8 cellular contexts compared by ENCODE assay signal in the genomic region with DNA sequence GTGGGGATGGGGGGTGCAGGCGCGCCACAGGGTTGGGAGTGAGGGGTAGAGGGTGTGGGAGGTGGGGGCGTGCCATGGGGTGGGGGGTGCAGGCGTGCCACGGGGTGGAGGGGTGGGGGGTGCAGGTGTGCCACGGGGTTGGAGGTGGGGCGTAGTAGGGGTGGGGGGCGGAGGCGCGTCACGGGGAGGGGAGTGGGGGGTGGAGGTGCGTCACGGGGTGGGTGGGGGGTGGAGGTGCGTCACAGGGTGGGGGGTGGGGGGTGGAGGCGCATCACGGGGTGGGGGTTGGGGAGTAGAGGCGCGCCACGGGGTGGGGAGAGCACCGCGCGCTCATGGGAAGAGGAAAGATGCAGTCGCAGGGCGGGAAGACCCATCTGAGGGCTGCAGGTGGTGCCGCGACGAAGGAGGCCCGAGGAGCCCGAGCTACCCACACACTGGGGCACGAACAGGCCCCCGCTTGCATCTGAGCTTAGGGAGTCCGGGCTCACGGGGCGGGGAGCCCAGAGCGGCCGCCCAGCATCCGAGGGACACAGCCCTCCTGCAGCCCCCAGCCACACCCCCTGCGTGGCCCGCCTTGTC. TPM values are rescaled to one million over a fixed set of nuclear protein-coding genes. Genes with fewer than 3 reads are reported as not detected.
DNase-seq lines count a peak whose midpoint lies in the region; ATAC-seq and TF ChIP-seq lines count a peak whose summit lies in the region.

No MANE protein-coding gene starts in this region.

- peaks cover 2 to 9% of the 10 kb centered on the region in 2 donors for H3K4me1 ChIP-seq in left lung

- DNase-seq in left lung = no peak
- DNase-seq in posterior vena cava (ENCODE audit: low spot score) = no peak
- no peak for DNase-seq in SW480 (ENCODE audit: low spot score)
- no peak for DNase-seq in cerebellar nuclear complex (lab: John Stamatoyannopoulos, UW)

- H3K9me3 Mint-ChIP-seq in activated T-helper 17 cell treated with anti-CD3 and anti-CD28 coated beads, Interleukin-2, amount 50 U/mL, for 72 hours = no peaks in the 10 kb centered on the region

- peak overlapping the region; percentile 52 for H3K4me3 ChIP-seq in GM12875 (ENCODE audit: low read depth, low read length)
- peak overlapping the region; percentile 11 to 34 for H3K4me3 ChIP-seq in left lung

- peaks cover 0 to 11% of the 10 kb centered on the region in 2 donors for H3K27me3 ChIP-seq in left lung

- ATAC-seq in HG03103 (IDR thresholded peaks at IDR 0.05; ENCODE audit: low read depth, unreplicated experiment) (peak; percentile 3), left lung (no peak), GM21447 (IDR thresholded peaks at IDR 0.05; ENCODE audit: unreplicated experiment) (no peak)
- ATAC-seq in activated T-helper 17 cell treated with anti-CD3 and anti-CD28 coated beads, Interleukin-2, amount 50 U/mL, for 72 hours (replicated peaks) = peak; percentile 31

- peak overlapping the region; percentile 65 for H3K4me3 Mint-ChIP-seq in activated T-helper 17 cell treated with anti-CD3 and anti-CD28 coated beads, Interleukin-2, amount 50 U/mL, for 72 hours

- intact Hi-C loops in left lung (cut with DNase I) = no loop called here
- intact Hi-C loops in posterior vena cava (cut with DNase I) = no loop called here

- no peaks in the 10 kb centered on the region for H3K27me3 Mint-ChIP-seq in activated T-helper 17 cell treated with anti-CD3 and anti-CD28 coated beads, Interleukin-2, amount 50 U/mL, for 72 hours

- H3K4me1 Mint-ChIP-seq in activated T-helper 17 cell treated with anti-CD3 and anti-CD28 coated beads, Interleukin-2, amount 50 U/mL, for 72 hours = peaks cover 5% of the 10 kb centered on the region

- TF ChIP-seq CTCF in GM12875 (IDR thresholded peaks at IDR 0.05; ENCODE audit: borderline replicate concordance, insufficient read depth, low read depth, low read length) = no peak
- no peak for TF ChIP-seq CTCF in left lung (IDR thresholded peaks at IDR 0.05)

- peaks cover 0 to 20% of the 10 kb centered on the region in 2 donors for H3K36me3 ChIP-seq in left lung

- no peak overlapping the region for H3K27ac Mint-ChIP-seq in activated T-helper 17 cell treated with anti-CD3 and anti-CD28 coated beads, Interleukin-2, amount 50 U/mL, for 72 hours

- no peaks in the 10 kb centered on the region for H3K36me3 Mint-ChIP-seq in activated T-helper 17 cell treated with anti-CD3 and anti-CD28 coated beads, Interleukin-2, amount 50 U/mL, for 72 hours (ENCODE audit: low read depth)

- H3K9me3 ChIP-seq in left lung = no peaks in the 10 kb centered on the region

- H3K27ac ChIP-seq in left lung = no peak overlapping the region

RNA-seq across cellular contexts. Expression of a gene that starts 37.5 kb away (rescaled TPM):
- total RNA-seq in activated T-helper 17 cell treated with anti-CD3 and anti-CD28 coated beads, Interleukin-2, amount 50 U/mL, for 72 hours = 1 to 10 TPM; 3.0 to 4.8 TPM
- 10 to 100 TPM; 36.4 to 48.2 TPM for total RNA-seq in left lung
- 10 to 100 TPM; 39.7 to 62.7 TPM for total RNA-seq in posterior vena cava

Comparison
In these comparisons a context has a peak if more than half of its experiments do, and no peak if none do; other contexts are left out.
1. ATAC-seq: peak in HG03103 (single experiment) and activated T-helper 17 cell treated with anti-CD3 and anti-CD28 coated beads, Interleukin-2, amount 50 U/mL, for 72 hours (single experiment); none in left lung (single experiment) and GM21447 (single experiment).
2. RNA of a gene that starts 37.5 kb away (total RNA-seq): 39.7 to 62.7 TPM in posterior vena cava and 36.4 to 48.2 TPM in left lung; 3.0 to 4.8 TPM in activated T-helper 17 cell treated with anti-CD3 and anti-CD28 coated beads, Interleukin-2, amount 50 U/mL, for 72 hours; every median in the first group is over 4 times any median in the second.